ENCODE assay signal across 1 cellular context in the genomic region with DNA sequence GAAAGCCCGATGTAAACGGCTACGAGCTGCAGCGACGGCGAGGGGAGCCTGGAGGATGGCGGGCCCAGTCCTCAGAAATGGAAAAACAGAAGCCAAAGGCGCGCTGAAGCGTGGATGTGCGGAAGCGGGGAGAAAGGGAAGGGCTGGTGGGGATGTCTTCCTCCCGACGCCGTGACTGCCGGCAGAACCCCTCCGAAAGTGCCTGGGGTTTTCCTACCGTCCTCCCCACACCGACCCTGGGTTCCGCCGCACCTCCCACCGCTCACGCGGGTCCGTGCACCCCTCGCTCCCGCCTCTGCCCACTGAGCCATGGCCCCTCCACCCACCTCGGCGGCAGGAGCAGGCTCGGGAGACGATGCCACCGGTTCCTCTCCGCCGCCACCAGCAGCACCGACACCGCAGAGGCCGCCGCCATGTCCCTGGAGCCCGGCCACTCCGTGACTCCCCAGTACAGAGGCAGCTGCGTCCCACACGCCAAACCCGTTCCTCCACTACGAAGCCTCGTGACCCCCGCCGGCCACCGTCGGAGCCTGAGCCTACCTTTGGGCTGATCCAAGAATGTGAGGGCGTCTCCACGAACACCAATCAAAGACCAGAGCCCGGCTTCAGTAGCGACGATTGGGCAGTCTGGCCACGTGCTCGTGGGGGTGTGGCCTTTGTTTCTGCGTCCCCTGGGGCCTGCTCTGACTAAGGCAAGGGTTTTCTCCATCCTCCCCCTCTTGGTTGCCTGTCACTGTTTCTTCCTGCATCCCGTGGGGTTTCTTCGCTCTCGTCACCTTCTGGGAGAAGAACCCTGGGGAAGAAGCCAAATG.
A peak's percentile ranks its signal among the peaks of the same experiment; 100 is the strongest.
TF ChIP-seq lines count a peak whose summit lies in the region.

A gene (minus strand): TSS at position 471 of the 812 bp plus-strand sequence. CDS start 56 bp downstream, at position 415.

TF ChIP-seq in HepG2, 621 proteins besides CTCF, POLR2A, EP300 and RAD21 (continued from another document and continues in another):
- TF ChIP-seq, protein P1, sequence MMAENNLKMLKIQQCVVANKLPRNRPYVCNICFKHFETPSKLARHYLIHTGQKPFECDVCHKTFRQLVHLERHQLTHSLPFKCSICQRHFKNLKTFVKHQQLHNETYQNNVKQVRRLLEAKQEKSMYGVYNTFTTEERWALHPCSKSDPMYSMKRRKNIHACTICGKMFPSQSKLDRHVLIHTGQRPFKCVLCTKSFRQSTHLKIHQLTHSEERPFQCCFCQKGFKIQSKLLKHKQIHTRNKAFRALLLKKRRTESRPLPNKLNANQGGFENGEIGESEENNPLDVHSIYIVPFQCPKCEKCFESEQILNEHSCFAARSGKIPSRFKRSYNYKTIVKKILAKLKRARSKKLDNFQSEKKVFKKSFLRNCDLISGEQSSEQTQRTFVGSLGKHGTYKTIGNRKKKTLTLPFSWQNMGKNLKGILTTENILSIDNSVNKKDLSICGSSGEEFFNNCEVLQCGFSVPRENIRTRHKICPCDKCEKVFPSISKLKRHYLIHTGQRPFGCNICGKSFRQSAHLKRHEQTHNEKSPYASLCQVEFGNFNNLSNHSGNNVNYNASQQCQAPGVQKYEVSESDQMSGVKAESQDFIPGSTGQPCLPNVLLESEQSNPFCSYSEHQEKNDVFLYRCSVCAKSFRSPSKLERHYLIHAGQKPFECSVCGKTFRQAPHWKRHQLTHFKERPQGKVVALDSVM (CRISPR knock-in tag; IDR thresholded peaks at IDR 0.05) = 0 out of 2 replicates have a peak, but pooled peaks have one; percentile 1
- TF ChIP-seq GABPA (IDR thresholded peaks at IDR 0.05; ENCODE audit: low read depth, low read length) = no peak
- no peak for TF ChIP-seq GABPA (CRISPR knock-in tag; IDR thresholded peaks at IDR 0.05; ENCODE audit: low read depth)
- TF ChIP-seq GTF2F1 (IDR thresholded peaks at IDR 0.05; ENCODE audit: low read length) = no peak
- TF ChIP-seq ZNF543 (CRISPR knock-in tag; IDR thresholded peaks at IDR 0.05) = 0 out of 2 replicates have a peak, but pooled peaks have one; percentile 33
- TF ChIP-seq HNRNPLL (IDR thresholded peaks at IDR 0.05; ENCODE audit: low read depth, low read length, poor library complexity, severe bottlenecking) = peak; percentile 91
- TF ChIP-seq, protein P2, sequence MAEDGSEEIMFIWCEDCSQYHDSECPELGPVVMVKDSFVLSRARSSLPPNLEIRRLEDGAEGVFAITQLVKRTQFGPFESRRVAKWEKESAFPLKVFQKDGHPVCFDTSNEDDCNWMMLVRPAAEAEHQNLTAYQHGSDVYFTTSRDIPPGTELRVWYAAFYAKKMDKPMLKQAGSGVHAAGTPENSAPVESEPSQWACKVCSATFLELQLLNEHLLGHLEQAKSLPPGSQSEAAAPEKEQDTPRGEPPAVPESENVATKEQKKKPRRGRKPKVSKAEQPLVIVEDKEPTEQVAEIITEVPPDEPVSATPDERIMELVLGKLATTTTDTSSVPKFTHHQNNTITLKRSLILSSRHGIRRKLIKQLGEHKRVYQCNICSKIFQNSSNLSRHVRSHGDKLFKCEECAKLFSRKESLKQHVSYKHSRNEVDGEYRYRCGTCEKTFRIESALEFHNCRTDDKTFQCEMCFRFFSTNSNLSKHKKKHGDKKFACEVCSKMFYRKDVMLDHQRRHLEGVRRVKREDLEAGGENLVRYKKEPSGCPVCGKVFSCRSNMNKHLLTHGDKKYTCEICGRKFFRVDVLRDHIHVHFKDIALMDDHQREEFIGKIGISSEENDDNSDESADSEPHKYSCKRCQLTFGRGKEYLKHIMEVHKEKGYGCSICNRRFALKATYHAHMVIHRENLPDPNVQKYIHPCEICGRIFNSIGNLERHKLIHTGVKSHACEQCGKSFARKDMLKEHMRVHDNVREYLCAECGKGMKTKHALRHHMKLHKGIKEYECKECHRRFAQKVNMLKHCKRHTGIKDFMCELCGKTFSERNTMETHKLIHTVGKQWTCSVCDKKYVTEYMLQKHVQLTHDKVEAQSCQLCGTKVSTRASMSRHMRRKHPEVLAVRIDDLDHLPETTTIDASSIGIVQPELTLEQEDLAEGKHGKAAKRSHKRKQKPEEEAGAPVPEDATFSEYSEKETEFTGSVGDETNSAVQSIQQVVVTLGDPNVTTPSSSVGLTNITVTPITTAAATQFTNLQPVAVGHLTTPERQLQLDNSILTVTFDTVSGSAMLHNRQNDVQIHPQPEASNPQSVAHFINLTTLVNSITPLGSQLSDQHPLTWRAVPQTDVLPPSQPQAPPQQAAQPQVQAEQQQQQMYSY (CRISPR knock-in tag; IDR thresholded peaks at IDR 0.05) = no peak
- TF ChIP-seq AGO2 (optimal IDR thresholded peaks at IDR 0.05; ENCODE audit: low read depth, low read length) = peak; percentile 37
- peak; percentile 45; the same call in 1 of the 2 replicates for TF ChIP-seq ZNF292 (CRISPR knock-in tag; IDR thresholded peaks at IDR 0.05; ENCODE audit: borderline replicate concordance, low read depth)
- no peak for TF ChIP-seq NR2F6 (IDR thresholded peaks at IDR 0.05)
- TF ChIP-seq NR2F6 (CRISPR knock-in tag; IDR thresholded peaks at IDR 0.05) = no peak
- TF ChIP-seq ZBTB1 (CRISPR knock-in tag; IDR thresholded peaks at IDR 0.05; ENCODE audit: borderline replicate concordance) = no peak
- TF ChIP-seq, protein P3, sequence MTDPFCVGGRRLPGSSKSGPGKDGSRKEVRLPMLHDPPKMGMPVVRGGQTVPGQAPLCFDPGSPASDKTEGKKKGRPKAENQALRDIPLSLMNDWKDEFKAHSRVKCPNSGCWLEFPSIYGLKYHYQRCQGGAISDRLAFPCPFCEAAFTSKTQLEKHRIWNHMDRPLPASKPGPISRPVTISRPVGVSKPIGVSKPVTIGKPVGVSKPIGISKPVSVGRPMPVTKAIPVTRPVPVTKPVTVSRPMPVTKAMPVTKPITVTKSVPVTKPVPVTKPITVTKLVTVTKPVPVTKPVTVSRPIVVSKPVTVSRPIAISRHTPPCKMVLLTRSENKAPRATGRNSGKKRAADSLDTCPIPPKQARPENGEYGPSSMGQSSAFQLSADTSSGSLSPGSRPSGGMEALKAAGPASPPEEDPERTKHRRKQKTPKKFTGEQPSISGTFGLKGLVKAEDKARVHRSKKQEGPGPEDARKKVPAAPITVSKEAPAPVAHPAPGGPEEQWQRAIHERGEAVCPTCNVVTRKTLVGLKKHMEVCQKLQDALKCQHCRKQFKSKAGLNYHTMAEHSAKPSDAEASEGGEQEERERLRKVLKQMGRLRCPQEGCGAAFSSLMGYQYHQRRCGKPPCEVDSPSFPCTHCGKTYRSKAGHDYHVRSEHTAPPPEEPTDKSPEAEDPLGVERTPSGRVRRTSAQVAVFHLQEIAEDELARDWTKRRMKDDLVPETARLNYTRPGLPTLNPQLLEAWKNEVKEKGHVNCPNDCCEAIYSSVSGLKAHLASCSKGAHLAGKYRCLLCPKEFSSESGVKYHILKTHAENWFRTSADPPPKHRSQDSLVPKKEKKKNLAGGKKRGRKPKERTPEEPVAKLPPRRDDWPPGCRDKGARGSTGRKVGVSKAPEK (CRISPR knock-in tag; IDR thresholded peaks at IDR 0.05; ENCODE audit: borderline replicate concordance) = no peak
- no peak for TF ChIP-seq MAF1 (CRISPR knock-in tag; IDR thresholded peaks at IDR 0.05; ENCODE audit: borderline replicate concordance)
- TF ChIP-seq SMAD1 (CRISPR knock-in tag; IDR thresholded peaks at IDR 0.05; ENCODE audit: borderline replicate concordance, low read depth) = no peak
- TF ChIP-seq, protein P4, sequence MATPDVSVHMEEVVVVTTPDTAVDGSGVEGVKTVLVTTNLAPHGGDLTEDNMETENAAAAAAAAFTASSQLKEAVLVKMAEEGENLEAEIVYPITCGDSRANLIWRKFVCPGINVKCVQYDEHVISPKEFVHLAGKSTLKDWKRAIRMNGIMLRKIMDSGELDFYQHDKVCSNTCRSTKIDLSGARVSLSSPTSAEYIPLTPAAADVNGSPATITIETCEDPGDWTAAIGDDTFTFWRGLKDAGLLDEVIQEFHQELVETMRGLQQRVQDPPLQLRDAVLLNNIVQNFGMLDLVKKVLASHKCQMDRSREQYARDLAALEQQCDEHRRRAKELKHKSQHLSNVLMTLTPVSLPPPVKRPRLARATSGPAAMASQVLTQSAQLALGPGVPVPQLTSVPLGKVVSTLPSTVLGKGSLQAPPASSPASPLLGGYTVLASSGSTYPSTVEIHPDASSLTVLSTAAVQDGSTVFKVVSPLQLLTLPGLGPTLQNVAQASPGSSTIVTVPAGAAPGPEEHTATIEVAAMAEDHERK (CRISPR knock-in tag; IDR thresholded peaks at IDR 0.05; ENCODE audit: low read depth) = no peak
- no peak for TF ChIP-seq ZNF24 (IDR thresholded peaks at IDR 0.05)
- TF ChIP-seq, protein P5, sequence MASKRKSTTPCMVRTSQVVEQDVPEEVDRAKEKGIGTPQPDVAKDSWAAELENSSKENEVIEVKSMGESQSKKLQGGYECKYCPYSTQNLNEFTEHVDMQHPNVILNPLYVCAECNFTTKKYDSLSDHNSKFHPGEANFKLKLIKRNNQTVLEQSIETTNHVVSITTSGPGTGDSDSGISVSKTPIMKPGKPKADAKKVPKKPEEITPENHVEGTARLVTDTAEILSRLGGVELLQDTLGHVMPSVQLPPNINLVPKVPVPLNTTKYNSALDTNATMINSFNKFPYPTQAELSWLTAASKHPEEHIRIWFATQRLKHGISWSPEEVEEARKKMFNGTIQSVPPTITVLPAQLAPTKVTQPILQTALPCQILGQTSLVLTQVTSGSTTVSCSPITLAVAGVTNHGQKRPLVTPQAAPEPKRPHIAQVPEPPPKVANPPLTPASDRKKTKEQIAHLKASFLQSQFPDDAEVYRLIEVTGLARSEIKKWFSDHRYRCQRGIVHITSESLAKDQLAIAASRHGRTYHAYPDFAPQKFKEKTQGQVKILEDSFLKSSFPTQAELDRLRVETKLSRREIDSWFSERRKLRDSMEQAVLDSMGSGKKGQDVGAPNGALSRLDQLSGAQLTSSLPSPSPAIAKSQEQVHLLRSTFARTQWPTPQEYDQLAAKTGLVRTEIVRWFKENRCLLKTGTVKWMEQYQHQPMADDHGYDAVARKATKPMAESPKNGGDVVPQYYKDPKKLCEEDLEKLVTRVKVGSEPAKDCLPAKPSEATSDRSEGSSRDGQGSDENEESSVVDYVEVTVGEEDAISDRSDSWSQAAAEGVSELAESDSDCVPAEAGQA (IDR thresholded peaks at IDR 0.05; ENCODE audit: low read depth) = 0 out of 2 replicates have a peak, but pooled peaks have one; percentile 60
- TF ChIP-seq, protein P5 (CRISPR knock-in tag; IDR thresholded peaks at IDR 0.05; ENCODE audit: borderline replicate concordance) = no peak
- TF ChIP-seq RARG (CRISPR knock-in tag; IDR thresholded peaks at IDR 0.05; ENCODE audit: low read depth) = no peak
- peak; percentile 66; the same call in 1 of the 2 replicates for TF ChIP-seq ZNF264 (CRISPR knock-in tag; IDR thresholded peaks at IDR 0.05)
- TF ChIP-seq, protein P6, sequence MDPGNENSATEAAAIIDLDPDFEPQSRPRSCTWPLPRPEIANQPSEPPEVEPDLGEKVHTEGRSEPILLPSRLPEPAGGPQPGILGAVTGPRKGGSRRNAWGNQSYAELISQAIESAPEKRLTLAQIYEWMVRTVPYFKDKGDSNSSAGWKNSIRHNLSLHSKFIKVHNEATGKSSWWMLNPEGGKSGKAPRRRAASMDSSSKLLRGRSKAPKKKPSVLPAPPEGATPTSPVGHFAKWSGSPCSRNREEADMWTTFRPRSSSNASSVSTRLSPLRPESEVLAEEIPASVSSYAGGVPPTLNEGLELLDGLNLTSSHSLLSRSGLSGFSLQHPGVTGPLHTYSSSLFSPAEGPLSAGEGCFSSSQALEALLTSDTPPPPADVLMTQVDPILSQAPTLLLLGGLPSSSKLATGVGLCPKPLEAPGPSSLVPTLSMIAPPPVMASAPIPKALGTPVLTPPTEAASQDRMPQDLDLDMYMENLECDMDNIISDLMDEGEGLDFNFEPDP (CRISPR knock-in tag; conservative IDR thresholded peaks at IDR 0.05) = no peak
- TF ChIP-seq ZNF451 (CRISPR knock-in tag; IDR thresholded peaks at IDR 0.05) = peak; percentile 80; the same call in 1 of the 2 replicates
- 0 out of 2 replicates have a peak, but pooled peaks have one; percentile 83 for TF ChIP-seq ZNF34 (CRISPR knock-in tag; IDR thresholded peaks at IDR 0.05; ENCODE audit: borderline replicate concordance)
- 0 out of 2 replicates have a peak, but pooled peaks have one; percentile 60 for TF ChIP-seq ARNT2 (CRISPR knock-in tag; IDR thresholded peaks at IDR 0.05; ENCODE audit: low read depth)
- peak; percentile 87; the same call in 1 of the 2 replicates for TF ChIP-seq KDM3A (CRISPR knock-in tag; IDR thresholded peaks at IDR 0.05; ENCODE audit: low read depth)
- peak; percentile 96 for TF ChIP-seq NFYB (CRISPR knock-in tag; IDR thresholded peaks at IDR 0.05)
- TF ChIP-seq NRL (CRISPR knock-in tag; IDR thresholded peaks at IDR 0.05; ENCODE audit: borderline replicate concordance) = peak; percentile 90
- no peak for TF ChIP-seq ZNF780A (CRISPR knock-in tag; IDR thresholded peaks at IDR 0.05)
- peak; percentile 93 for TF ChIP-seq GATAD1 (CRISPR knock-in tag; IDR thresholded peaks at IDR 0.05)
- TF ChIP-seq, protein P7, sequence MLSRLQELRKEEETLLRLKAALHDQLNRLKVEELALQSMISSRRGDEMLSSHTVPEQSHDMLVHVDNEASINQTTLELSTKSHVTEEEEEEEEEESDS (CRISPR knock-in tag; IDR thresholded peaks at IDR 0.05; ENCODE audit: borderline replicate concordance) = no peak
- TF ChIP-seq KDM4B (CRISPR knock-in tag; IDR thresholded peaks at IDR 0.05) = no peak; the same call in 1 of the 2 replicates
- TF ChIP-seq DPF2 (CRISPR knock-in tag; IDR thresholded peaks at IDR 0.05; ENCODE audit: borderline replicate concordance, low read depth) = no peak
